10 cellular contexts compared by ENCODE assay signal in genomic region chr6:154773610-154774089, GRCh38. TPM values are rescaled to one million over a fixed set of nuclear protein-coding genes. Genes with fewer than 3 reads are reported as not detected.
DNase-seq lines count a peak whose midpoint lies in the region; ATAC-seq, FAIRE-seq and TF ChIP-seq lines count a peak whose summit lies in the region.
"Had no signal": no experiment of that assay in that cellular context is flagged by ENCODE, and none has a peak within 500 bp of the region (broad histone marks: within the 10 kb centered on the region; RNA-seq: fewer than 3 reads in every experiment).

No MANE protein-coding gene starts in this region.

- peaks cover 11% of the 10 kb centered on the region for H3K4me1 Mint-ChIP-seq in HFFc6 (ENCODE audit: low read depth)

- no peaks in the 10 kb centered on the region for H3K27me3 Mint-ChIP-seq in HFFc6 (ENCODE audit: insufficient read depth)
- H3K27me3 Mint-ChIP-seq: brain had no signal

- TF ChIP-seq POLR2A in HepG2 (IDR thresholded peaks at IDR 0.05; ENCODE audit: insufficient read depth in 1 of 2, low read depth in 2 of 2, low read length in 2 of 2) (no peak), right lobe of liver (IDR thresholded peaks at IDR 0.05) (no peak)

- H3K27me3 ChIP-seq in HepG2 (ENCODE audit: control insufficient read depth in 1 of 2, insufficient read depth in 2 of 2, low read length in 2 of 2) (no peaks in the 10 kb centered on the region), right lobe of liver (no peaks in the 10 kb centered on the region), psoas muscle (ENCODE audit: insufficient read depth in 3 of 3, low read length in 2 of 3) (no peaks in the 10 kb centered on the region)

- H3K4me2 ChIP-seq in HepG2 (ENCODE audit: low read depth, low read length): no peak overlapping the region

- ATAC-seq in HepG2 (no peak), right lobe of liver (no peak), GM21576 (IDR thresholded peaks at IDR 0.05; ENCODE audit: unreplicated experiment) (peak; percentile 92), HG03175 (IDR thresholded peaks at IDR 0.05; ENCODE audit: unreplicated experiment) (peak; percentile 98), psoas muscle (no peak)
- ATAC-seq in stimulated activated naive CD8-positive, alpha-beta T cell treated with anti-CD3 and anti-CD28 coated beads, Interleukin-15, Interleukin-2, amounts not matched to agents 100 U/mL and 50 U/mL, for 24 hours: peak; percentile 49
- ATAC-seq: PC-3 had no signal

- H3K27ac ChIP-seq in HepG2 (ENCODE audit: extremely low read length, insufficient read depth, low read length) (no peak overlapping the region), right lobe of liver (no peak overlapping the region), psoas muscle (no peak overlapping the region)

- no peak overlapping the region for H2AFZ ChIP-seq in HepG2 (ENCODE audit: low read length)

- peaks cover 58% of the 10 kb centered on the region for H4K20me1 ChIP-seq in HepG2 (ENCODE audit: insufficient read depth, low read length)

- peaks cover 87% of the 10 kb centered on the region for H3K79me2 ChIP-seq in HepG2 (ENCODE audit: insufficient read depth, low read length)

- in situ Hi-C loops in HepG2 (cut with HindIII; ENCODE audit: extremely low pct_ligation_motif_present, low pct_unique_long_range_greater_than_20kb): no loop called here

- no peak for TF ChIP-seq EP300 in HepG2 (IDR thresholded peaks at IDR 0.05; ENCODE audit: low read depth in 2 of 2, low read length in 2 of 2)
- TF ChIP-seq EP300 in HepG2 (CRISPR knock-in tag; IDR thresholded peaks at IDR 0.05; ENCODE audit: borderline replicate concordance): no peak

- no peak overlapping the region for H3K27ac Mint-ChIP-seq in HFFc6
- H3K27ac Mint-ChIP-seq: brain had no signal

- CTCF ChIA-PET in HepG2 (lab: Yijun Ruan, JAX; ENCODE audit: low intra/inter-chr PET ratio, low total read pairs): no interaction called here

- no peak overlapping the region for H3K4me3 Mint-ChIP-seq in HFFc6
- H3K4me3 Mint-ChIP-seq: brain had no signal

- TF ChIP-seq CTCF in HepG2 (CRISPR knock-in tag; IDR thresholded peaks at IDR 0.05) (no peak), right lobe of liver (IDR thresholded peaks at IDR 0.05) (no peak), HFFc6 (IDR thresholded peaks at IDR 0.05) (no peak), psoas muscle (IDR thresholded peaks at IDR 0.05) (no peak)

- no peak for FAIRE-seq in HepG2 (lab: Jason Lieb, UNC)

- intact Hi-C loops in HepG2 (cut with micrococcal nuclease; ENCODE audit: unreplicated experiment): no loop called here
- intact Hi-C loops in right lobe of liver (cut with DNase I): no loop called here
- intact Hi-C loops in psoas muscle (cut with DNase I): no loop called here

- H3K36me3 ChIP-seq in HepG2 (replicated peaks in 1 of 2; ENCODE audit: control insufficient read depth in 1 of 2, insufficient read depth in 2 of 2, low read length in 2 of 2): peaks cover 6 to 21% of the 10 kb centered on the region in 2 experiments; a peak in 3 of 5 replicates
- H3K36me3 ChIP-seq in right lobe of liver: no peaks in the 10 kb centered on the region
- H3K36me3 ChIP-seq in psoas muscle (ENCODE audit: insufficient read depth in 1 of 2, low read depth in 1 of 2): peaks cover 0 to 18% of the 10 kb centered on the region in 2 donors

- H3K4me3 ChIP-seq in HepG2 (replicated peaks in 1 of 3; ENCODE audit: insufficient read depth in 1 of 3, low read depth in 2 of 3, low read length in 3 of 3) (no peak overlapping the region), right lobe of liver (no peak overlapping the region), psoas muscle (no peak overlapping the region)

- H3K4me1 ChIP-seq in HepG2 (ENCODE audit: insufficient read depth, low read length): peaks cover 15% of the 10 kb centered on the region; the same call in 1 of the 2 replicates
- peaks cover 0 to 6% (median 0%) of the 10 kb centered on the region in 4 donors for H3K4me1 ChIP-seq in right lobe of liver
- peaks cover 23% of the 10 kb centered on the region for H3K4me1 ChIP-seq in psoas muscle

- no peak for TF ChIP-seq RAD21 in HepG2 (CRISPR knock-in tag; IDR thresholded peaks at IDR 0.05)

- BruUV-seq in HepG2 (replicated peaks; lab: Mats Ljungman, UMichigan): no TSS peak

- H3K36me3 Mint-ChIP-seq in HFFc6 (ENCODE audit: low read depth): peaks cover 11% of the 10 kb centered on the region; the same call in 1 of the 2 replicates

- no peak for DNase-seq in HepG2 (ENCODE audit: low spot score)
- DNase-seq in right lobe of liver: no peak
- no peak for DNase-seq in stimulated activated naive CD8-positive, alpha-beta T cell treated with anti-CD3 and anti-CD28 coated beads, Interleukin-15, Interleukin-2, amounts not matched to agents 100 U/mL and 50 U/mL, for 24 hours
- DNase-seq in MV-4-11 (lab: John Stamatoyannopoulos, UW): no peak
- no peak for DNase-seq in HFFc6
- DNase-seq in psoas muscle: no peak
- DNase-seq: PC-3 had no signal

- WGBS in HepG2 (ENCODE audit: low lambda C conversion rate): 96% methylated on average over 4 of the region's 4 CpGs
- WGBS in right lobe of liver (ENCODE audit: insufficient coverage, low coverage, low lambda C conversion rate, missing lambda C conversion rate): 87% methylated on average over 4 of the region's 4 CpGs
- 77 to 93% (median 80%) methylated on average over 4 of the region's 4 CpGs for WGBS in psoas muscle, 3 donors

- H3K9me3 Mint-ChIP-seq in HFFc6: no peaks in the 10 kb centered on the region

- POLR2A ChIA-PET in HepG2 (lab: Yijun Ruan, JAX): no interaction called here

- no peak overlapping the region for H3K9ac ChIP-seq in HepG2 (ENCODE audit: insufficient read depth, low read depth, low read length)

- no peaks in the 10 kb centered on the region for H3K9me3 ChIP-seq in HepG2 (ENCODE audit: low read length)
- H3K9me3 ChIP-seq in right lobe of liver: no peaks in the 10 kb centered on the region
- no peaks in the 10 kb centered on the region for H3K9me3 ChIP-seq in psoas muscle

TF ChIP-seq in HepG2, 621 proteins besides CTCF, POLR2A, EP300 and RAD21:
- TF ChIP-seq SKI (IDR thresholded peaks at IDR 0.05; ENCODE audit: partially characterized antibody): no peak
- no peak for TF ChIP-seq ZNF513 (CRISPR knock-in tag; conservative IDR thresholded peaks at IDR 0.05)
- TF ChIP-seq ZNF7 (CRISPR knock-in tag; IDR thresholded peaks at IDR 0.05): peak; percentile 40; the same call in 1 of the 2 replicates
- TF ChIP-seq ZKSCAN1 (IDR thresholded peaks at IDR 0.05; ENCODE audit: low read length): no peak
TF ChIP-seq in HepG2: peak in this region for 1.

RNA-seq across cellular contexts. Expression of gene SCAF8, which starts 40.4 kb away (rescaled TPM):
- total RNA-seq in HepG2 (2016; rRNA removed; fragmentation: Illumina TruSeq; extraction: Trizol): 40.8 and 47.3 TPM in 2 replicates
- 26.0 and 29.0 TPM in 2 replicates for total RNA-seq in HepG2 (2016; cell fraction: cytosol; rRNA removed; fragmentation: Illumina TruSeq; extraction: Trizol; ENCODE audit: low read depth)
- 40.5 and 41.2 TPM in 2 replicates for total RNA-seq in HepG2 (2016; cell fraction: insoluble cytoplasmic fraction; rRNA removed; fragmentation: Illumina TruSeq; extraction: Trizol)
- 28.7 and 35.1 TPM in 2 replicates for total RNA-seq in HepG2 (2016; cell fraction: membrane; rRNA removed; fragmentation: Illumina TruSeq; extraction: Trizol)
- 50.1 and 57.5 TPM in 2 replicates for total RNA-seq in HepG2 (2016; cell fraction: nucleus; rRNA removed; fragmentation: Illumina TruSeq; extraction: Trizol)
- 15.3 and 15.9 TPM in 2 replicates for polyA plus RNA-seq in HepG2 (2011; rRNA removed)
- polyA plus RNA-seq in HepG2 (2011; cell fraction: cytosol; rRNA removed): 8.6 and 12.5 TPM in 2 replicates
- polyA plus RNA-seq in HepG2 (2011; cell fraction: nucleus; rRNA removed): 18.2 and 21.0 TPM in 2 replicates
- polyA plus RNA-seq in HepG2 (2012): 18.5 and 22.9 TPM in 2 replicates
- 1.1 and 1.3 TPM in 2 replicates for polyA plus RNA-seq in HepG2 (2016; cell fraction: cytosol; fragmentation: Illumina TruSeq; extraction: Trizol; ENCODE audit: low read depth)
- polyA plus RNA-seq in HepG2 (2016; cell fraction: insoluble cytoplasmic fraction; fragmentation: Illumina TruSeq; extraction: Trizol; ENCODE audit: low read depth): 29.6 and 35.5 TPM in 2 replicates
- polyA plus RNA-seq in HepG2 (2016; cell fraction: membrane; fragmentation: Illumina TruSeq; extraction: Trizol; ENCODE audit: low read depth): 4.5 and 5.1 TPM in 2 replicates
- 46.1 and 46.5 TPM in 2 replicates for polyA plus RNA-seq in HepG2 (2016; cell fraction: nucleus; fragmentation: Illumina TruSeq; extraction: Trizol; ENCODE audit: insufficient read depth, low read depth)
- 13.0 and 26.4 TPM in 2 replicates for polyA minus RNA-seq in HepG2 (2011; rRNA and poly(A)+ RNA removed; ENCODE audit: low replicate concordance)
- 29.2 and 29.5 TPM in 2 replicates for polyA minus RNA-seq in HepG2 (2011; cell fraction: cytosol; rRNA and poly(A)+ RNA removed)
- polyA minus RNA-seq in HepG2 (2011; cell fraction: nucleus; rRNA and poly(A)+ RNA removed): 91.9 and 92.7 TPM in 2 replicates
- 10 to 100 TPM; 12.7 to 17.2 (median 14.3) TPM for total RNA-seq in right lobe of liver
- 10 to 100 TPM; 35.2 to 43.3 (median 38.4) TPM for total RNA-seq in HFFc6 (2021; fragmentation: NEBNext Ultra II Directional; extraction: Animal tissue kit (Norgen Biotek cat#: 25700))
- total RNA-seq in psoas muscle: 10 to 100 TPM; 40.1 to 49.0 (median 46.2) TPM
- 10 to 100 TPM in 2 of 3 donors, 1 to 10 TPM in 1; 9.5 to 16.9 (median 10.5) TPM for polyA plus RNA-seq in psoas muscle

Comparison
In these comparisons a context has a peak if more than half of its experiments do, and no peak if none do; other contexts are left out.
1. ATAC-seq: peak in GM21576 (single experiment), HG03175 (single experiment) and stimulated activated naive CD8-positive, alpha-beta T cell treated with anti-CD3 and anti-CD28 coated beads, Interleukin-15, Interleukin-2, amounts not matched to agents 100 U/mL and 50 U/mL, for 24 hours (single experiment); none in HepG2 (single experiment), right lobe of liver (0 of 4) and psoas muscle (0 of 4).